In genomic region chr4:13611283-13611842, GRCh38 we compare ENCODE assay signal across 10 cellular contexts. TPM values are rescaled to one million over a fixed set of nuclear protein-coding genes. Genes with fewer than 3 reads are reported as not detected.
DNase-seq lines count a peak whose midpoint lies in the region; ATAC-seq and TF ChIP-seq lines count a peak whose summit lies in the region.
"Had no signal": no experiment of that assay in that cellular context is flagged by ENCODE, and none has a peak within 500 bp of the region (broad histone marks: within the 10 kb centered on the region; RNA-seq: fewer than 3 reads in every experiment).

No MANE protein-coding gene starts in this region.

- H3K27ac ChIP-seq in right cardiac atrium (ENCODE audit: low read length): peak overlapping the region; percentile 37
- no peak overlapping the region for H3K27ac ChIP-seq in CD4-positive, alpha-beta T cell (ENCODE audit: low read depth, low read length)

- CTCF ChIA-PET in CD4-positive, alpha-beta T cell (lab: Charles Lee): no interaction called here

- H3K9me3 Mint-ChIP-seq in CD4-positive, alpha-beta T cell: no peaks in the 10 kb centered on the region

- DNase-seq in right cardiac atrium: no peak
- no peak for DNase-seq in NCI-H1105 treated with DMSO at 0.1 percent for 48 hours (lab: John Stamatoyannopoulos, UW)
- DNase-seq in stimulated activated CD4-positive, alpha-beta T cell treated with anti-CD3 and anti-CD28 coated beads, Interleukin-15, amount 100 ng/mL, for 24 hours: no peak
- DNase-seq in CD4-positive, alpha-beta T cell: no peak
- no peak for DNase-seq in NCI-H128 (lab: John Stamatoyannopoulos, UW; ENCODE audit: unreplicated experiment)
- DNase-seq: glutamatergic neuron had no signal

- no peak for TF ChIP-seq CTCF in CD4-positive, alpha-beta T cell (IDR thresholded peaks at IDR 0.05)

- intact Hi-C loops in right cardiac atrium (cut with DNase I): no loop called here
- intact Hi-C loops in CD4-positive, alpha-beta T cell (cut with DNase I, micrococcal nuclease): loop anchor here in 1 of 2 experiments (2.0 kb wide), 1 partner anchor 21 kb away; no protein-coding TSS in a partner anchor

- no peaks in the 10 kb centered on the region for H3K4me1 ChIP-seq in right cardiac atrium (ENCODE audit: control insufficient read depth, insufficient read depth, low read length)

- no peaks in the 10 kb centered on the region for H3K9me3 ChIP-seq in right cardiac atrium (ENCODE audit: control insufficient read depth, low read length)
- no peaks in the 10 kb centered on the region for H3K9me3 ChIP-seq in CD4-positive, alpha-beta T cell (ENCODE audit: control insufficient read depth, low read length)

- H3K36me3 Mint-ChIP-seq in CD4-positive, alpha-beta T cell (ENCODE audit: low read depth): peaks cover 94% of the 10 kb centered on the region

- H3K27ac Mint-ChIP-seq in CD4-positive, alpha-beta T cell: no peak overlapping the region

- peak; percentile 95 for ATAC-seq in GM18502 (IDR thresholded peaks at IDR 0.05; ENCODE audit: poor library complexity, unreplicated experiment)
- ATAC-seq in GM21576 (IDR thresholded peaks at IDR 0.05; ENCODE audit: unreplicated experiment): peak; percentile 96
- ATAC-seq in HG03571 (IDR thresholded peaks at IDR 0.05; ENCODE audit: unreplicated experiment): peak; percentile 88
- ATAC-seq in right cardiac atrium: peak; percentile 66 to 84
- ATAC-seq in CD4-positive, alpha-beta T cell (ENCODE audit: poor library complexity): no peak
- ATAC-seq: HCT116 had no signal

- H3K27me3 Mint-ChIP-seq in CD4-positive, alpha-beta T cell: no peaks in the 10 kb centered on the region

- POLR2A ChIA-PET in CD4-positive, alpha-beta T cell (lab: Charles Lee): interaction anchor here (0.8 kb wide), 1 partner anchor 32 kb away, joined by 3 read pairs; no protein-coding TSS in a partner anchor

- H3K4me3 Mint-ChIP-seq in CD4-positive, alpha-beta T cell: no peak overlapping the region

- H3K27me3 ChIP-seq in right cardiac atrium (ENCODE audit: control insufficient read depth, insufficient read depth): no peaks in the 10 kb centered on the region
- no peaks in the 10 kb centered on the region for H3K27me3 ChIP-seq in CD4-positive, alpha-beta T cell (ENCODE audit: control insufficient read depth, insufficient read depth, low read length)

- H3K4me3 ChIP-seq in right cardiac atrium (ENCODE audit: low read length): no peak overlapping the region

- H3K4me1 Mint-ChIP-seq in CD4-positive, alpha-beta T cell (ENCODE audit: low read depth): peaks cover 12% of the 10 kb centered on the region

- WGBS in right cardiac atrium: 66% methylated on average over 3 of the region's 3 CpGs

RNA-seq across cellular contexts. Expression of gene BOD1L1, which starts 16.2 kb away (rescaled TPM):
- total RNA-seq in right cardiac atrium: 10 to 100 TPM; 21.7 to 24.7 (median 23.6) TPM
- 14.0 TPM for polyA plus RNA-seq in right cardiac atrium
- total RNA-seq in CD4-positive, alpha-beta T cell: 10 to 100 TPM; 39.3 to 39.6 TPM
